1 cellular context compared by ENCODE assay signal in the genomic region with DNA sequence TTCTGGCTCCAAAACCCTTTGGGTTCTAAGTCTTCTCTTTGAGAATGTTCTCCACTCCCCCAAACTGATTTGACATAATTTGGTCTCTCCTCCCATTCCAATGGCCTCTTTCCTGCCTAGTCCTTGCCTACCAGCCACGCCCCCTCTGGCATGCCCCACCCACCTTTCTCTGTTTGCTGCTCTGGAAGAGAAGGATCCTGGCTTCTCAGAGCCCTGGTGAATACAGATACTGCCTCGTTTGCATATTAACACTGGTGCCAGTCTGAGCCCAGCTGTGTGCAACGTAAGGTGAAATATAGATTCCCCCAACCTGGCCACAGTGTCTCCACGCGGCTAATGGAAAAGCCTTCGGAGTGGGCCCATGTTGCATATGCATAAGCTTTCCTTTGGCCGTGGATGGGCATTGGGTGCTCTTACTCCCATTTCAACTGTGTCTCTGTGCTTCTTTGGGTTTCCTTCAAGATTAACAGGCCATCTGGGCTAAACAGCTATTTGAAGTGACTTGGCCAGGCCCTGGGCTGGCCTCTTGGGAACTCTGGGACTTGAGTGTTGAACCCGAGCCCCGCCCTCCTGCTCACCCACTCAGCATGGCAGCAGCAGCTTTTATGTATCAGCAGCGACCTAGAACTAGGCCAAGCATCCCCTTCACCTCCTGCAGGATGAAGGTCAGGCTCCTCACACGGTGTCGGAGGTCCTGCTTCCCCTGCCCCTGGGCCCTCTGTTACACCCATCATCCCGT.
TF ChIP-seq lines count a peak whose summit lies in the region.

No MANE protein-coding gene starts in this region.

TF ChIP-seq in GM23338, 12 proteins besides CTCF, POLR2A, EP300 and RAD21 (continued from another document):
- TF ChIP-seq, protein P1, sequence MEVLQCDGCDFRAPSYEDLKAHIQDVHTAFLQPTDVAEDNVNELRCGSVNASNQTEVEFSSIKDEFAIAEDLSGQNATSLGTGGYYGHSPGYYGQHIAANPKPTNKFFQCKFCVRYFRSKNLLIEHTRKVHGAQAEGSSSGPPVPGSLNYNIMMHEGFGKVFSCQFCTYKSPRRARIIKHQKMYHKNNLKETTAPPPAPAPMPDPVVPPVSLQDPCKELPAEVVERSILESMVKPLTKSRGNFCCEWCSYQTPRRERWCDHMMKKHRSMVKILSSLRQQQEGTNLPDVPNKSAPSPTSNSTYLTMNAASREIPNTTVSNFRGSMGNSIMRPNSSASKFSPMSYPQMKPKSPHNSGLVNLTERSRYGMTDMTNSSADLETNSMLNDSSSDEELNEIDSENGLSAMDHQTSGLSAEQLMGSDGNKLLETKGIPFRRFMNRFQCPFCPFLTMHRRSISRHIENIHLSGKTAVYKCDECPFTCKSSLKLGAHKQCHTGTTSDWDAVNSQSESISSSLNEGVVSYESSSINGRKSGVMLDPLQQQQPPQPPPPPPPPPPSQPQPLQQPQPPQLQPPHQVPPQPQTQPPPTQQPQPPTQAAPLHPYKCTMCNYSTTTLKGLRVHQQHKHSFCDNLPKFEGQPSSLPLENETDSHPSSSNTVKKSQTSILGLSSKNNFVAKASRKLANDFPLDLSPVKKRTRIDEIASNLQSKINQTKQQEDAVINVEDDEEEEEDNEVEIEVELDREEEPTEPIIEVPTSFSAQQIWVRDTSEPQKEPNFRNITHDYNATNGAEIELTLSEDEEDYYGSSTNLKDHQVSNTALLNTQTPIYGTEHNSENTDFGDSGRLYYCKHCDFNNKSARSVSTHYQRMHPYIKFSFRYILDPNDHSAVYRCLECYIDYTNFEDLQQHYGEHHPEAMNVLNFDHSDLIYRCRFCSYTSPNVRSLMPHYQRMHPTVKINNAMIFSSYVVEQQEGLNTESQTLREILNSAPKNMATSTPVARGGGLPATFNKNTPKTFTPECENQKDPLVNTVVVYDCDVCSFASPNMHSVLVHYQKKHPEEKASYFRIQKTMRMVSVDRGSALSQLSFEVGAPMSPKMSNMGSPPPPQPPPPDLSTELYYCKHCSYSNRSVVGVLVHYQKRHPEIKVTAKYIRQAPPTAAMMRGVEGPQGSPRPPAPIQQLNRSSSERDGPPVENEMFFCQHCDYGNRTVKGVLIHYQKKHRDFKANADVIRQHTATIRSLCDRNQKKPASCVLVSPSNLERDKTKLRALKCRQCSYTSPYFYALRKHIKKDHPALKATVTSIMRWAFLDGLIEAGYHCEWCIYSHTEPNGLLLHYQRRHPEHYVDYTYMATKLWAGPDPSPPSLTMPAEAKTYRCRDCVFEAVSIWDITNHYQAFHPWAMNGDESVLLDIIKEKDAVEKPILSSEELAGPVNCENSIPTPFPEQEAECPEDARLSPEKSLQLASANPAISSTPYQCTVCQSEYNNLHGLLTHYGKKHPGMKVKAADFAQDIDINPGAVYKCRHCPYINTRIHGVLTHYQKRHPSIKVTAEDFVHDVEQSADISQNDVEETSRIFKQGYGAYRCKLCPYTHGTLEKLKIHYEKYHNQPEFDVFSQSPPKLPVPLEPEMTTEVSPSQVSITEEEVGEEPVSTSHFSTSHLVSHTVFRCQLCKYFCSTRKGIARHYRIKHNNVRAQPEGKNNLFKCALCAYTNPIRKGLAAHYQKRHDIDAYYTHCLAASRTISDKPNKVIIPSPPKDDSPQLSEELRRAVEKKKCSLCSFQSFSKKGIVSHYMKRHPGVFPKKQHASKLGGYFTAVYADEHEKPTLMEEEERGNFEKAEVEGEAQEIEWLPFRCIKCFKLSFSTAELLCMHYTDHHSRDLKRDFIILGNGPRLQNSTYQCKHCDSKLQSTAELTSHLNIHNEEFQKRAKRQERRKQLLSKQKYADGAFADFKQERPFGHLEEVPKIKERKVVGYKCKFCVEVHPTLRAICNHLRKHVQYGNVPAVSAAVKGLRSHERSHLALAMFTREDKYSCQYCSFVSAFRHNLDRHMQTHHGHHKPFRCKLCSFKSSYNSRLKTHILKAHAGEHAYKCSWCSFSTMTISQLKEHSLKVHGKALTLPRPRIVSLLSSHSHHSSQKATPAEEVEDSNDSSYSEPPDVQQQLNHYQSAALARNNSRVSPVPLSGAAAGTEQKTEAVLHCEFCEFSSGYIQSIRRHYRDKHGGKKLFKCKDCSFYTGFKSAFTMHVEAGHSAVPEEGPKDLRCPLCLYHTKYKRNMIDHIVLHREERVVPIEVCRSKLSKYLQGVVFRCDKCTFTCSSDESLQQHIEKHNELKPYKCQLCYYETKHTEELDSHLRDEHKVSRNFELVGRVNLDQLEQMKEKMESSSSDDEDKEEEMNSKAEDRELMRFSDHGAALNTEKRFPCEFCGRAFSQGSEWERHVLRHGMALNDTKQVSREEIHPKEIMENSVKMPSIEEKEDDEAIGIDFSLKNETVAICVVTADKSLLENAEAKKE (CRISPR knock-in tag; IDR thresholded peaks at IDR 0.05), result no peak
- TF ChIP-seq, protein P2, sequence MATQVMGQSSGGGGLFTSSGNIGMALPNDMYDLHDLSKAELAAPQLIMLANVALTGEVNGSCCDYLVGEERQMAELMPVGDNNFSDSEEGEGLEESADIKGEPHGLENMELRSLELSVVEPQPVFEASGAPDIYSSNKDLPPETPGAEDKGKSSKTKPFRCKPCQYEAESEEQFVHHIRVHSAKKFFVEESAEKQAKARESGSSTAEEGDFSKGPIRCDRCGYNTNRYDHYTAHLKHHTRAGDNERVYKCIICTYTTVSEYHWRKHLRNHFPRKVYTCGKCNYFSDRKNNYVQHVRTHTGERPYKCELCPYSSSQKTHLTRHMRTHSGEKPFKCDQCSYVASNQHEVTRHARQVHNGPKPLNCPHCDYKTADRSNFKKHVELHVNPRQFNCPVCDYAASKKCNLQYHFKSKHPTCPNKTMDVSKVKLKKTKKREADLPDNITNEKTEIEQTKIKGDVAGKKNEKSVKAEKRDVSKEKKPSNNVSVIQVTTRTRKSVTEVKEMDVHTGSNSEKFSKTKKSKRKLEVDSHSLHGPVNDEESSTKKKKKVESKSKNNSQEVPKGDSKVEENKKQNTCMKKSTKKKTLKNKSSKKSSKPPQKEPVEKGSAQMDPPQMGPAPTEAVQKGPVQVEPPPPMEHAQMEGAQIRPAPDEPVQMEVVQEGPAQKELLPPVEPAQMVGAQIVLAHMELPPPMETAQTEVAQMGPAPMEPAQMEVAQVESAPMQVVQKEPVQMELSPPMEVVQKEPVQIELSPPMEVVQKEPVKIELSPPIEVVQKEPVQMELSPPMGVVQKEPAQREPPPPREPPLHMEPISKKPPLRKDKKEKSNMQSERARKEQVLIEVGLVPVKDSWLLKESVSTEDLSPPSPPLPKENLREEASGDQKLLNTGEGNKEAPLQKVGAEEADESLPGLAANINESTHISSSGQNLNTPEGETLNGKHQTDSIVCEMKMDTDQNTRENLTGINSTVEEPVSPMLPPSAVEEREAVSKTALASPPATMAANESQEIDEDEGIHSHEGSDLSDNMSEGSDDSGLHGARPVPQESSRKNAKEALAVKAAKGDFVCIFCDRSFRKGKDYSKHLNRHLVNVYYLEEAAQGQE (IDR thresholded peaks at IDR 0.05; ENCODE audit: unreplicated experiment), result no peak
- TF ChIP-seq CREB1 (CRISPR knock-in tag; IDR thresholded peaks at IDR 0.05; ENCODE audit: low read depth), result no peak
- no peak for TF ChIP-seq ZNF114 (CRISPR knock-in tag; IDR thresholded peaks at IDR 0.05)
- TF ChIP-seq, protein P3, sequence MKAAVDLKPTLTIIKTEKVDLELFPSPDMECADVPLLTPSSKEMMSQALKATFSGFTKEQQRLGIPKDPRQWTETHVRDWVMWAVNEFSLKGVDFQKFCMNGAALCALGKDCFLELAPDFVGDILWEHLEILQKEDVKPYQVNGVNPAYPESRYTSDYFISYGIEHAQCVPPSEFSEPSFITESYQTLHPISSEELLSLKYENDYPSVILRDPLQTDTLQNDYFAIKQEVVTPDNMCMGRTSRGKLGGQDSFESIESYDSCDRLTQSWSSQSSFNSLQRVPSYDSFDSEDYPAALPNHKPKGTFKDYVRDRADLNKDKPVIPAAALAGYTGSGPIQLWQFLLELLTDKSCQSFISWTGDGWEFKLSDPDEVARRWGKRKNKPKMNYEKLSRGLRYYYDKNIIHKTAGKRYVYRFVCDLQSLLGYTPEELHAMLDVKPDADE (IDR thresholded peaks at IDR 0.05), result no peak
